ENCODE assay signal across 18 cellular contexts in the genomic region with DNA sequence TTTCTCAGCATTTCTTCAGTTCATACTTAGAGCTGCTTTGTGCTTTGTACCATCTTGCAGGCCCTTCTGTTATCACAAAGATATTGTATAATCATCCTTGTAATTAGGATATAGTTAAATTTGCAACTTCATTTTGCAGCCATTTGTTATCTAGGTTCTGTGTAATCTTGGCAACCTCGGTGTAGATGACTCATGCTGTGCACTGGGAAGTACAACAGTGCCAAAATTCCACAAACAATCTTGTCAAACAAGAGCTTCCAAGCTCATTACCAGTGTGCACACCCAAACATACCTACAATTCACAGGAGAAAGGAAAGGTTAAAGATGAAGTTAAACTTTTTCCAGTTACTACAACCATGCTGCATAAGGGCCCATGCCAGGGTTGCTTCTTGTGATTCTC.
A peak's percentile ranks its signal among the peaks of the same experiment; 100 is the strongest.
DNase-seq lines count a peak whose midpoint lies in the region; ATAC-seq, FAIRE-seq and TF ChIP-seq lines count a peak whose summit lies in the region.
"Had no signal": no experiment of that assay in that cellular context is flagged by ENCODE, and none has a peak within 500 bp of the region (broad histone marks: within the 10 kb centered on the region; RNA-seq: fewer than 3 reads in every experiment).

No MANE protein-coding gene starts in this region.

- no peaks in the 10 kb centered on the region for H3K36me3 Mint-ChIP-seq in chondrocyte (ENCODE audit: low read depth)
- no peaks in the 10 kb centered on the region for H3K36me3 Mint-ChIP-seq in activated CD8-positive, alpha-beta memory T cell treated with anti-CD3 and anti-CD28 coated beads, Interleukin-2, amount 10 ng/mL, durations not matched to agents 7 days and 5 days
- H3K36me3 Mint-ChIP-seq: mesothelial cell of epicardium had no signal

- no peaks in the 10 kb centered on the region for H3K9me1 ChIP-seq in endothelial cell of umbilical vein (replicated peaks; ENCODE audit: control insufficient read depth, extremely low read depth, insufficient read depth, low read length)

- no peaks in the 10 kb centered on the region for H4K20me1 ChIP-seq in endothelial cell of umbilical vein (replicated peaks; ENCODE audit: control insufficient read depth, extremely low read depth, insufficient read depth, low read length)
- H4K20me1 ChIP-seq: BLaER1 had no signal

- no TSS peak for BruUV-seq in endothelial cell of umbilical vein (replicated peaks; lab: Mats Ljungman, UMichigan)

- H4K8ac ChIP-seq in mesenchymal stem cell (ENCODE audit: low read length): no peak overlapping the region

- H3K27me3 Mint-ChIP-seq in chondrocyte (ENCODE audit: low read depth): peaks cover 7% of the 10 kb centered on the region
- H3K27me3 Mint-ChIP-seq in activated CD8-positive, alpha-beta memory T cell treated with anti-CD3 and anti-CD28 coated beads, Interleukin-2, amount 10 ng/mL, durations not matched to agents 7 days and 5 days: no peaks in the 10 kb centered on the region
- H3K27me3 Mint-ChIP-seq: activated CD4-positive, alpha-beta T cell treated with anti-CD3 and anti-CD28 coated beads, Interleukin-2, amount 10 ng/mL, durations not matched to agents 24 days and 14 days; stimulated activated naive CD8-positive, alpha-beta T cell treated with anti-CD3 and anti-CD28 coated beads, Interleukin-15, Interleukin-2, amounts not matched to agents 100 ng/mL and 50 ng/mL, for 24 hours had no signal

- H3K23ac ChIP-seq in mesenchymal stem cell (ENCODE audit: low read length in 2 of 2): no peak overlapping the region

- H2BK120ac ChIP-seq in mesenchymal stem cell (ENCODE audit: low read depth, low read length): no peak overlapping the region

- POLR2A ChIA-PET in endothelial cell of umbilical vein (lab: Charles Lee): no interaction called here

- dilution Hi-C loops in endothelial cell of umbilical vein (cut with MboI; ENCODE audit: extremely low pct_ligation_motif_present, low sequenced_read_pairs): no loop called here

- no peak overlapping the region for H2BK12ac ChIP-seq in mesenchymal stem cell (ENCODE audit: low read length in 2 of 2)

- no peak overlapping the region for H2BK5ac ChIP-seq in mesenchymal stem cell (ENCODE audit: low read depth, low read length, poor library complexity, severe bottlenecking)

- no peak overlapping the region for H3K27ac ChIP-seq in endothelial cell of umbilical vein (ENCODE audit: insufficient read depth, low read depth, low read length)
- no peak overlapping the region for H3K27ac ChIP-seq in mesenchymal stem cell (ENCODE audit: low read length, poor library complexity, severe bottlenecking)
- H3K27ac ChIP-seq: BLaER1 had no signal

- H2AFZ ChIP-seq in endothelial cell of umbilical vein (ENCODE audit: low read depth, low read length): no peak overlapping the region
- no peak overlapping the region for H2AFZ ChIP-seq in mesenchymal stem cell (ENCODE audit: low read depth, low read length)

- H3K27me3 ChIP-seq in endothelial cell of umbilical vein (ENCODE audit: control insufficient read depth in 2 of 2, insufficient read depth in 2 of 2, low read length in 2 of 2) (no peaks in the 10 kb centered on the region), mesenchymal stem cell (ENCODE audit: control insufficient read depth in 1 of 2, insufficient read depth in 1 of 2, low read length in 2 of 2) (no peaks in the 10 kb centered on the region)
- H3K27me3 ChIP-seq: BLaER1 had no signal

- no peaks in the 10 kb centered on the region for H3K36me3 ChIP-seq in endothelial cell of umbilical vein (ENCODE audit: control insufficient read depth in 2 of 2, extremely low read depth in 1 of 2, insufficient read depth in 2 of 2, low read length in 2 of 2)
- H3K36me3 ChIP-seq in mesenchymal stem cell (ENCODE audit: control insufficient read depth in 1 of 2, insufficient read depth in 2 of 2, low read depth in 1 of 2, low read length in 2 of 2): no peaks in the 10 kb centered on the region
- H3K36me3 ChIP-seq: BLaER1 had no signal

- no peak overlapping the region for H2AK5ac ChIP-seq in mesenchymal stem cell (ENCODE audit: low read length, severe bottlenecking)

- intact Hi-C loops in endothelial cell of umbilical vein (cut with micrococcal nuclease): no loop called here

- H3K79me1 ChIP-seq in mesenchymal stem cell (replicated peaks; ENCODE audit: low read length, poor library complexity, severe bottlenecking): no peaks in the 10 kb centered on the region

- H3K9me3 ChIP-seq in endothelial cell of umbilical vein (replicated peaks; ENCODE audit: control insufficient read depth, insufficient read depth, low read length): no peaks in the 10 kb centered on the region
- H3K9me3 ChIP-seq in mesenchymal stem cell (ENCODE audit: control insufficient read depth, low read length): peaks cover 6% of the 10 kb centered on the region
- H3K9me3 ChIP-seq: BLaER1 had no signal

- no peaks in the 10 kb centered on the region for H3K79me2 ChIP-seq in endothelial cell of umbilical vein (ENCODE audit: control insufficient read depth, insufficient read depth, low read length)

- H2BK15ac ChIP-seq in mesenchymal stem cell (ENCODE audit: low read depth, poor library complexity, severe bottlenecking): no peak overlapping the region

- H3K18ac ChIP-seq in mesenchymal stem cell (ENCODE audit: low read depth in 1 of 2, low read length in 2 of 2): no peak overlapping the region

- no peak for TF ChIP-seq POLR2A in endothelial cell of umbilical vein (IDR thresholded peaks at IDR 0.05; ENCODE audit: low read depth, low read length)

- peaks cover 7% of the 10 kb centered on the region for H3K9me3 Mint-ChIP-seq in chondrocyte (ENCODE audit: low read depth)
- peaks cover 17% of the 10 kb centered on the region for H3K9me3 Mint-ChIP-seq in activated CD8-positive, alpha-beta memory T cell treated with anti-CD3 and anti-CD28 coated beads, Interleukin-2, amount 10 ng/mL, durations not matched to agents 7 days and 5 days (ENCODE audit: low read depth)
- H3K9me3 Mint-ChIP-seq: activated CD4-positive, alpha-beta T cell treated with anti-CD3 and anti-CD28 coated beads, Interleukin-2, amount 10 ng/mL, durations not matched to agents 24 days and 14 days; mesothelial cell of epicardium had no signal

- 17% methylated on average over 1 of the region's 1 CpG for WGBS in mesenchymal stem cell

- ATAC-seq in GM18867 (IDR thresholded peaks at IDR 0.05; ENCODE audit: unreplicated experiment) (no peak), GM19467 (IDR thresholded peaks at IDR 0.05; ENCODE audit: unreplicated experiment) (no peak)
- ATAC-seq in activated CD8-positive, alpha-beta memory T cell treated with anti-CD3 and anti-CD28 coated beads, Interleukin-2, amount 10 ng/mL, durations not matched to agents 7 days and 5 days: no peak

- H3K4me3 ChIP-seq in endothelial cell of umbilical vein (replicated peaks in 1 of 3; ENCODE audit: insufficient read depth in 1 of 3, low read depth in 1 of 3, low read length in 3 of 3) (no peak overlapping the region), mesenchymal stem cell (ENCODE audit: insufficient read depth in 1 of 2, low read depth in 1 of 2, low read length in 2 of 2) (no peak overlapping the region)
- H3K4me3 ChIP-seq: BLaER1 had no signal

- H3K14ac ChIP-seq in mesenchymal stem cell (ENCODE audit: low read length in 2 of 2): no peak overlapping the region

- no peak overlapping the region for H3K27ac Mint-ChIP-seq in chondrocyte (ENCODE audit: unreplicated experiment)
- no peak overlapping the region for H3K27ac Mint-ChIP-seq in activated CD8-positive, alpha-beta memory T cell treated with anti-CD3 and anti-CD28 coated beads, Interleukin-2, amount 10 ng/mL, durations not matched to agents 7 days and 5 days
- H3K27ac Mint-ChIP-seq: activated CD4-positive, alpha-beta T cell treated with anti-CD3 and anti-CD28 coated beads, Interleukin-2, amount 10 ng/mL, durations not matched to agents 24 days and 14 days; HFFc6; mesothelial cell of epicardium; stimulated activated naive CD8-positive, alpha-beta T cell treated with anti-CD3 and anti-CD28 coated beads, Interleukin-15, Interleukin-2, amounts not matched to agents 100 ng/mL and 50 ng/mL, for 24 hours had no signal

- H3K4ac ChIP-seq in mesenchymal stem cell (ENCODE audit: low read depth in 1 of 2, low read length in 2 of 2): no peak overlapping the region

- H3K4me2 ChIP-seq in endothelial cell of umbilical vein (ENCODE audit: insufficient read depth, low read length) (no peak overlapping the region), mesenchymal stem cell (ENCODE audit: low read length, poor library complexity, severe bottlenecking) (no peak overlapping the region)
- H3K4me2 ChIP-seq: BLaER1 had no signal

- H3K4me1 Mint-ChIP-seq in chondrocyte (ENCODE audit: low read depth): peaks cover 5% of the 10 kb centered on the region
- no peaks in the 10 kb centered on the region for H3K4me1 Mint-ChIP-seq in activated CD8-positive, alpha-beta memory T cell treated with anti-CD3 and anti-CD28 coated beads, Interleukin-2, amount 10 ng/mL, durations not matched to agents 7 days and 5 days
- H3K4me1 Mint-ChIP-seq: activated CD4-positive, alpha-beta T cell treated with anti-CD3 and anti-CD28 coated beads, Interleukin-2, amount 10 ng/mL, durations not matched to agents 24 days and 14 days had no signal

- no peak overlapping the region for H3K9ac ChIP-seq in endothelial cell of umbilical vein (replicated peaks; ENCODE audit: extremely low read depth, insufficient read depth, low read length)
- H3K9ac ChIP-seq in mesenchymal stem cell (ENCODE audit: low read length): no peak overlapping the region
- H3K9ac ChIP-seq: BLaER1 had no signal

- DNase-seq in Ammon's horn (ENCODE audit: low spot score) (peak; percentile 66), NCI-H446 treated with DMSO at 0.1 percent for 48 hours (lab: John Stamatoyannopoulos, UW) (peak; percentile 13), endothelial cell of umbilical vein (ENCODE audit: low read depth, low spot score) (peak; percentile 6), mesenchymal stem cell (peak; percentile 27), chondrocyte (ENCODE audit: low spot score) (no peak)
- no peak for DNase-seq in activated CD8-positive, alpha-beta memory T cell treated with anti-CD3 and anti-CD28 coated beads, Interleukin-2, amount 10 ng/mL, durations not matched to agents 7 days and 5 days
- DNase-seq: activated CD4-positive, alpha-beta T cell treated with anti-CD3 and anti-CD28 coated beads, Interleukin-2, amount 10 ng/mL, durations not matched to agents 24 days and 14 days; cortex of kidney; HFFc6; KG1; NCI-H2029 treated with DMSO at 0.1 percent for 48 hours; stimulated activated CD4-positive, alpha-beta T cell treated with anti-CD3 and anti-CD28 coated beads, Interleukin-4, amount 100 ng/mL, for 4 hours had no signal

- H3K4me3 Mint-ChIP-seq in chondrocyte (ENCODE audit: unreplicated experiment): no peak overlapping the region
- H3K4me3 Mint-ChIP-seq in activated CD8-positive, alpha-beta memory T cell treated with anti-CD3 and anti-CD28 coated beads, Interleukin-2, amount 10 ng/mL, durations not matched to agents 7 days and 5 days: no peak overlapping the region
- H3K4me3 Mint-ChIP-seq: activated CD4-positive, alpha-beta T cell treated with anti-CD3 and anti-CD28 coated beads, Interleukin-2, amount 10 ng/mL, durations not matched to agents 24 days and 14 days; HFFc6; mesothelial cell of epicardium; stimulated activated naive CD8-positive, alpha-beta T cell treated with anti-CD3 and anti-CD28 coated beads, Interleukin-15, Interleukin-2, amounts not matched to agents 100 ng/mL and 50 ng/mL, for 24 hours had no signal

- FAIRE-seq in endothelial cell of umbilical vein (lab: Jason Lieb, UNC): no peak
- FAIRE-seq: G401.6 had no signal

- CTCF ChIA-PET in endothelial cell of umbilical vein (lab: Charles Lee): no interaction called here
- CTCF ChIA-PET in activated CD8-positive, alpha-beta memory T cell treated with anti-CD3 and anti-CD28 coated beads, Interleukin-2, amount 10 ng/mL, durations not matched to agents 7 days and 5 days (lab: Charles Lee): no interaction called here

- H3K4me1 ChIP-seq in endothelial cell of umbilical vein (ENCODE audit: control insufficient read depth, extremely low read depth, insufficient read depth, low read length): no peaks in the 10 kb centered on the region
- no peaks in the 10 kb centered on the region for H3K4me1 ChIP-seq in mesenchymal stem cell (ENCODE audit: control insufficient read depth, insufficient read depth, low read depth, low read length)
- H3K4me1 ChIP-seq: BLaER1 had no signal

- H4K91ac ChIP-seq in mesenchymal stem cell (ENCODE audit: low read length): no peak overlapping the region

- no peak for TF ChIP-seq CTCF in endothelial cell of umbilical vein (IDR thresholded peaks at IDR 0.05; ENCODE audit: extremely low read depth in 1 of 2, insufficient read depth in 1 of 2, low read depth in 1 of 2, low read length in 2 of 2)
- TF ChIP-seq CTCF in chondrocyte (IDR thresholded peaks at IDR 0.05): no peak

Comparison
In these comparisons a context has a peak if more than half of its experiments do, and no peak if none do; other contexts are left out.
1. DNase-seq: peak in Ammon's horn (single experiment), NCI-H446 treated with DMSO at 0.1 percent for 48 hours (single experiment), endothelial cell of umbilical vein (single experiment) and mesenchymal stem cell (single experiment); none in chondrocyte (single experiment) and activated CD8-positive, alpha-beta memory T cell treated with anti-CD3 and anti-CD28 coated beads, Interleukin-2, amount 10 ng/mL, durations not matched to agents 7 days and 5 days (single experiment).